In genomic region chr3:167346171-167346570, GRCh38 we compare ENCODE assay signal across 31 cellular contexts. TPM values are rescaled to one million over a fixed set of nuclear protein-coding genes. Genes with fewer than 3 reads are reported as not detected.
"Had no signal": no experiment of that assay in that cellular context is flagged by ENCODE, and none has a peak within 500 bp of the region (broad histone marks: within the 10 kb centered on the region; RNA-seq: fewer than 3 reads in every experiment).

No MANE protein-coding gene starts in this region.

- FAIRE-seq: astrocyte had no signal

- H3K36me3 ChIP-seq: breast epithelium, colonic mucosa, esophagus muscularis mucosa, gastrocnemius medialis, left lung, right lobe of liver, tibial artery had no signal

- H3K9me3 Mint-ChIP-seq: activated naive CD8-positive, alpha-beta T cell treated with anti-CD3 and anti-CD28 coated beads for 36 hours; activated T-cell treated with anti-CD3 and anti-CD28 coated beads, Interleukin-2, amount 50 U/mL, for 24 hours; activated T-helper 17 cell treated with anti-CD3 and anti-CD28 coated beads, Interleukin-2, amount 50 U/mL, for 72 hours; naive B cell; neural crest cell; stimulated activated naive CD8-positive, alpha-beta T cell treated with anti-CD3 and anti-CD28 coated beads, Interleukin-15, amount 100 ng/mL, for 72 hours had no signal

- H3K27ac Mint-ChIP-seq: activated naive CD8-positive, alpha-beta T cell treated with anti-CD3 and anti-CD28 coated beads for 36 hours; activated T-cell treated with anti-CD3 and anti-CD28 coated beads, Interleukin-2, amount 50 U/mL, for 24 hours; activated T-helper 17 cell treated with anti-CD3 and anti-CD28 coated beads, Interleukin-2, amount 50 U/mL, for 72 hours; naive B cell; stimulated activated effector memory CD8-positive, alpha-beta T cell treated with anti-CD3 and anti-CD28 coated beads, Interleukin-12 subunit alpha, Interleukin-12 subunit beta, amount 100 ng/mL, for 72 hours; stimulated activated naive CD8-positive, alpha-beta T cell treated with anti-CD3 and anti-CD28 coated beads, Interleukin-15, amount 100 ng/mL, for 72 hours had no signal

- H3K27me3 ChIP-seq: breast epithelium, colonic mucosa, dorsolateral prefrontal cortex, esophagus muscularis mucosa, gastrocnemius medialis, left lung, right lobe of liver, tibial artery had no signal

- H3K4me1 Mint-ChIP-seq: activated naive CD8-positive, alpha-beta T cell treated with anti-CD3 and anti-CD28 coated beads for 36 hours; activated T-helper 17 cell treated with anti-CD3 and anti-CD28 coated beads, Interleukin-2, amount 50 U/mL, for 72 hours; central memory CD8-positive, alpha-beta T cell; naive B cell; stimulated activated effector memory CD8-positive, alpha-beta T cell treated with anti-CD3 and anti-CD28 coated beads, Interleukin-12 subunit alpha, Interleukin-12 subunit beta, amount 100 ng/mL, for 72 hours; stimulated activated naive CD8-positive, alpha-beta T cell treated with anti-CD3 and anti-CD28 coated beads, Interleukin-15, amount 100 ng/mL, for 72 hours had no signal

- H3K27me3 Mint-ChIP-seq: central memory CD8-positive, alpha-beta T cell; stimulated activated naive CD8-positive, alpha-beta T cell treated with anti-CD3 and anti-CD28 coated beads, Interleukin-15, amount 100 ng/mL, for 72 hours had no signal

- H3K4me3 ChIP-seq: breast epithelium, colonic mucosa, dorsolateral prefrontal cortex, esophagus muscularis mucosa, gastrocnemius medialis, left lung, lung, right lobe of liver, skin epidermis, tibial artery had no signal

- DNase-seq: activated CD4-positive, alpha-beta T cell treated with anti-CD3 and anti-CD28 coated beads for 1 hour; activated CD4-positive, alpha-beta T cell treated with anti-CD3 and anti-CD28 coated beads, Interleukin-2, amount 50 U/mL, for 1 hour; activated CD8-positive, alpha-beta memory T cell treated with anti-CD3 and anti-CD28 coated beads for 24 hours; activated CD8-positive, alpha-beta memory T cell treated with anti-CD3 and anti-CD28 coated beads, Interleukin-2, amount 50 U/mL, for 4 hours; activated naive CD4-positive, alpha-beta T cell; activated naive CD8-positive, alpha-beta T cell treated with anti-CD3 and anti-CD28 coated beads for 36 hours; activated T-cell treated with anti-CD3 and anti-CD28 coated beads, Interleukin-2, amount 50 U/mL, for 24 hours; colonic mucosa; dorsolateral prefrontal cortex; gastrocnemius medialis; hippocampal formation; kidney glomerular epithelial cell; left lung; naive B cell; occipital lobe; posterior cingulate gyrus; right lobe of liver; stimulated activated CD4-positive, alpha-beta T cell treated with anti-CD3 and anti-CD28 coated beads, Interleukin-1b, Interleukin-23, amount 100 ng/mL, for 48 hours; stimulated activated naive CD8-positive, alpha-beta T cell treated with anti-CD3 and anti-CD28 coated beads, Interleukin-15, amount 100 ng/mL, for 72 hours; tibial artery had no signal

- H3K4me3 Mint-ChIP-seq: activated naive CD8-positive, alpha-beta T cell treated with anti-CD3 and anti-CD28 coated beads for 36 hours; activated T-cell treated with anti-CD3 and anti-CD28 coated beads, Interleukin-2, amount 50 U/mL, for 24 hours; activated T-helper 17 cell treated with anti-CD3 and anti-CD28 coated beads, Interleukin-2, amount 50 U/mL, for 72 hours; central memory CD8-positive, alpha-beta T cell; naive B cell; neural crest cell; stimulated activated effector memory CD8-positive, alpha-beta T cell treated with anti-CD3 and anti-CD28 coated beads, Interleukin-12 subunit alpha, Interleukin-12 subunit beta, amount 100 ng/mL, for 72 hours; stimulated activated naive CD8-positive, alpha-beta T cell treated with anti-CD3 and anti-CD28 coated beads, Interleukin-15, amount 100 ng/mL, for 72 hours had no signal

- ATAC-seq: activated T-helper 17 cell treated with anti-CD3 and anti-CD28 coated beads, Interleukin-2, amount 50 U/mL, for 72 hours; gastrocnemius medialis; left lung; stimulated activated effector memory CD8-positive, alpha-beta T cell treated with anti-CD3 and anti-CD28 coated beads, Interleukin-12 subunit alpha, Interleukin-12 subunit beta, amount 100 ng/mL, for 72 hours; stimulated activated naive CD8-positive, alpha-beta T cell treated with anti-CD3 and anti-CD28 coated beads, Interleukin-15, amount 100 ng/mL, for 72 hours had no signal

- H3K9me3 ChIP-seq: breast epithelium, colonic mucosa, esophagus muscularis mucosa, gastrocnemius medialis, left lung, right lobe of liver, tibial artery had no signal

- H3K27ac ChIP-seq: breast epithelium, colonic mucosa, dorsolateral prefrontal cortex, esophagus muscularis mucosa, gastrocnemius medialis, left lung, right lobe of liver, skin epidermis, tibial artery had no signal

- H3K4me1 ChIP-seq: breast epithelium, colonic mucosa, esophagus muscularis mucosa, gastrocnemius medialis, left lung, tibial artery had no signal

- H3K36me3 Mint-ChIP-seq: activated naive CD8-positive, alpha-beta T cell treated with anti-CD3 and anti-CD28 coated beads for 36 hours; naive B cell; stimulated activated effector memory CD8-positive, alpha-beta T cell treated with anti-CD3 and anti-CD28 coated beads, Interleukin-12 subunit alpha, Interleukin-12 subunit beta, amount 100 ng/mL, for 72 hours had no signal

RNA-seq across cellular contexts. Expression of gene ZBBX, which starts 33.9 kb away (rescaled TPM):
- total RNA-seq: activated naive CD8-positive, alpha-beta T cell treated with anti-CD3 and anti-CD28 coated beads for 36 hours; activated T-helper 17 cell treated with anti-CD3 and anti-CD28 coated beads, Interleukin-2, amount 50 U/mL, for 72 hours; breast epithelium; colonic mucosa; gastrocnemius medialis; mesenteric fat pad; mucosa of gallbladder; right lobe of liver had no signal
